ENCODE assay signal across 11 cellular contexts in the genomic region with DNA sequence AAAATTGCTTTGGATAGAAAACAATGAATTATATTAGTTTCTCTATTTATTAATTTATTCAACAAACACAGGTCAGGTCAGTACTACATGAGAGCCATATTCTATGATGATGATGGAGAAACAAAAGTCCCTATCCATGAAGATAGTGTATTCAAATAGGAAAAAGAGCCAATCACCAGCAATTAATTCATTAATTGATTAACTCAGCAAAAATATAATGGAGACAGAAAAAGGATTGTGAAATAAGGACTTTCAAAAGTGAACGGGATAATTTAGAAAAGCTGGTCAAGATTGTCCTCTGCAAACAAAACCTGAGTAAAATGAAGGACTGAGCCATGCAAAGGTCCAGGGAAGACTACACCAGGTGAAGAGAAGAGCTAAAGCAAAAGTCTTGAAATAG.
"Had no signal": no experiment of that assay in that cellular context is flagged by ENCODE, and none has a peak within 500 bp of the region (broad histone marks: within the 10 kb centered on the region; RNA-seq: fewer than 3 reads in every experiment).

No MANE protein-coding gene starts in this region.

- H3K27ac Mint-ChIP-seq: GM23338, H9, HFFc6 had no signal

- H3K4me1 Mint-ChIP-seq: GM23338, H9 had no signal

- H3K27ac ChIP-seq: GM23248 had no signal

- H2AFZ ChIP-seq: GM23248, GM23338 had no signal

- H3K4me2 ChIP-seq: GM23338 had no signal

- H3K4me1 ChIP-seq: HAP-1 had no signal

- DNase-seq: GM23248, GOT3, H7, H9, HCEC 1CT, HFFc6 had no signal

- H3K9me3 ChIP-seq: HAP-1 had no signal

- H3K4me3 ChIP-seq: GM23248, GM23338, HAP-1 had no signal

- H3K9ac ChIP-seq: GM23248 had no signal

- ATAC-seq: GM23338, HCT116 had no signal

- FAIRE-seq: H1, H54 had no signal

- H3K4me3 Mint-ChIP-seq: GM23338, H9, HFFc6 had no signal

- H3K36me3 ChIP-seq: HAP-1 had no signal
